16 cellular contexts compared by ENCODE assay signal in the genomic region with DNA sequence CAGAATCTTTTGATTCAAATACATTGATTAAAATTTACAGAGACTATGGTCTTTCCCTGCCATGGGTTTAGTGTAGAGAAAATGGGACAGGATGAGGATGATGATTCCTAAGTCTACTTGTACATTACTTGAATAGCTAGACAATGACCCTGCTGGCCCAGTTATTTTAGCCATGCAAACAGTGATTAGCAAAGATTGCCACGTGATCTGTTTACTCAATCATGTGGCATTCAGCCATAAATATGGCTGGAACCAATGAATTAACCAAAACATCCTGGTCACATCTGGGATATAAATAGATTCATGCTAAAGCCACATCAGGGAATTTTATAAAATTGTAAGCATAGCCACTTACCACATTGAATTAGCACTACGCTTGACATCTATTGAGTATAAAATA.
DNase-seq lines count a peak whose midpoint lies in the region; ATAC-seq and TF ChIP-seq lines count a peak whose summit lies in the region.
"Had no signal": no experiment of that assay in that cellular context is flagged by ENCODE, and none has a peak within 500 bp of the region (broad histone marks: within the 10 kb centered on the region; RNA-seq: fewer than 3 reads in every experiment).

No MANE protein-coding gene starts in this region.

- no peak overlapping the region for H3K4me3 ChIP-seq in skeletal muscle cell (ENCODE audit: low read depth, low read length)

- DNase-seq in DMS53 (lab: John Stamatoyannopoulos, UW) = peak; percentile 7
- no peak for DNase-seq in DMS53 treated with DMSO at 0.1 percent for 48 hours (lab: John Stamatoyannopoulos, UW; ENCODE audit: unreplicated experiment)
- peak; percentile 93 for DNase-seq in fibroblast of peridontal ligament (ENCODE audit: extremely low read depth)
- peak; percentile 82 for DNase-seq in skeletal muscle cell (ENCODE audit: low read depth)
- DNase-seq in mesothelial cell of epicardium (ENCODE audit: low spot score in 2 of 2, unreplicated experiment in 2 of 2) = no peak
- DNase-seq: activated CD8-positive, alpha-beta memory T cell treated with anti-CD3 and anti-CD28 coated beads, Interleukin-2, amount 50 U/mL, for 48 hours; activated naive CD4-positive, alpha-beta T cell treated with anti-CD3 and anti-CD28 coated beads, Interleukin-2, amount 50 U/mL, for 16 hours; NCI-H2227 treated with DMSO at 0.1 percent for 48 hours; stimulated activated CD4-positive, alpha-beta T cell treated with anti-CD3 and anti-CD28 coated beads, Interleukin-12 subunit alpha, Interleukin-12 subunit beta, amount 100 ng/mL, for 4 hours; substantia nigra had no signal

- no peak overlapping the region for H3K4me3 Mint-ChIP-seq in mesothelial cell of epicardium
- H3K4me3 Mint-ChIP-seq: memory B cell; T-helper 1 cell treated with Interleukin-12 subunit alpha and Interleukin-12 subunit beta and Interleukin-4 antibody, amounts not matched to agents 30 μg/mL and 1 μg/mL, for 36 hours had no signal

- peak; percentile 45 for ATAC-seq in SK-N-SH treated with all-trans-retinoic acid at 6 μM for 48 hours
- ATAC-seq in GM18858 (IDR thresholded peaks at IDR 0.05; ENCODE audit: unreplicated experiment) = no peak
- ATAC-seq in GM21717 (IDR thresholded peaks at IDR 0.05; ENCODE audit: unreplicated experiment) = no peak
- ATAC-seq: activated CD4-positive, CD25-positive, alpha-beta regulatory T cell treated with anti-CD3 and anti-CD28 coated beads, Interleukin-2, amount 50 U/mL, for 24 hours had no signal

- H3K9me3 Mint-ChIP-seq in mesothelial cell of epicardium = no peaks in the 10 kb centered on the region
- H3K9me3 Mint-ChIP-seq: T-helper 1 cell treated with Interleukin-12 subunit alpha and Interleukin-12 subunit beta and Interleukin-4 antibody, amounts not matched to agents 30 μg/mL and 1 μg/mL, for 36 hours had no signal

- TF ChIP-seq CTCF in mesothelial cell of epicardium (IDR thresholded peaks at IDR 0.05; ENCODE audit: unreplicated experiment) = no peak

- H3K36me3 Mint-ChIP-seq in mesothelial cell of epicardium = peaks cover 24% of the 10 kb centered on the region
- H3K36me3 Mint-ChIP-seq: memory B cell had no signal

- H3K27ac Mint-ChIP-seq in mesothelial cell of epicardium = no peak overlapping the region
- H3K27ac Mint-ChIP-seq: memory B cell; T-helper 1 cell treated with Interleukin-12 subunit alpha and Interleukin-12 subunit beta and Interleukin-4 antibody, amounts not matched to agents 30 μg/mL and 1 μg/mL, for 36 hours had no signal

- H3K27me3 Mint-ChIP-seq in mesothelial cell of epicardium (ENCODE audit: low read depth) = no peaks in the 10 kb centered on the region

- H3K4me1 Mint-ChIP-seq in mesothelial cell of epicardium = peaks cover 76% of the 10 kb centered on the region
- H3K4me1 Mint-ChIP-seq: memory B cell had no signal

TF ChIP-seq in SK-N-SH treated with all-trans-retinoic acid at 6 μM for 48 hours, 23 proteins besides CTCF, POLR2A, EP300 and RAD21:
- TF ChIP-seq ZFP30 (CRISPR knock-in tag; IDR thresholded peaks at IDR 0.05) = no peak
- no peak for TF ChIP-seq ZC3H10 (CRISPR knock-in tag; IDR thresholded peaks at IDR 0.05)
- no peak for TF ChIP-seq RARB (CRISPR knock-in tag; IDR thresholded peaks at IDR 0.05)
- TF ChIP-seq, protein P1, sequence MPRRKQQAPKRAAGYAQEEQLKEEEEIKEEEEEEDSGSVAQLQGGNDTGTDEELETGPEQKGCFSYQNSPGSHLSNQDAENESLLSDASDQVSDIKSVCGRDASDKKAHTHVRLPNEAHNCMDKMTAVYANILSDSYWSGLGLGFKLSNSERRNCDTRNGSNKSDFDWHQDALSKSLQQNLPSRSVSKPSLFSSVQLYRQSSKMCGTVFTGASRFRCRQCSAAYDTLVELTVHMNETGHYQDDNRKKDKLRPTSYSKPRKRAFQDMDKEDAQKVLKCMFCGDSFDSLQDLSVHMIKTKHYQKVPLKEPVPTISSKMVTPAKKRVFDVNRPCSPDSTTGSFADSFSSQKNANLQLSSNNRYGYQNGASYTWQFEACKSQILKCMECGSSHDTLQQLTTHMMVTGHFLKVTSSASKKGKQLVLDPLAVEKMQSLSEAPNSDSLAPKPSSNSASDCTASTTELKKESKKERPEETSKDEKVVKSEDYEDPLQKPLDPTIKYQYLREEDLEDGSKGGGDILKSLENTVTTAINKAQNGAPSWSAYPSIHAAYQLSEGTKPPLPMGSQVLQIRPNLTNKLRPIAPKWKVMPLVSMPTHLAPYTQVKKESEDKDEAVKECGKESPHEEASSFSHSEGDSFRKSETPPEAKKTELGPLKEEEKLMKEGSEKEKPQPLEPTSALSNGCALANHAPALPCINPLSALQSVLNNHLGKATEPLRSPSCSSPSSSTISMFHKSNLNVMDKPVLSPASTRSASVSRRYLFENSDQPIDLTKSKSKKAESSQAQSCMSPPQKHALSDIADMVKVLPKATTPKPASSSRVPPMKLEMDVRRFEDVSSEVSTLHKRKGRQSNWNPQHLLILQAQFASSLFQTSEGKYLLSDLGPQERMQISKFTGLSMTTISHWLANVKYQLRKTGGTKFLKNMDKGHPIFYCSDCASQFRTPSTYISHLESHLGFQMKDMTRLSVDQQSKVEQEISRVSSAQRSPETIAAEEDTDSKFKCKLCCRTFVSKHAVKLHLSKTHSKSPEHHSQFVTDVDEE (CRISPR knock-in tag; IDR thresholded peaks at IDR 0.05) = no peak
- TF ChIP-seq OSR1 (CRISPR knock-in tag; IDR thresholded peaks at IDR 0.05) = no peak
- TF ChIP-seq ESRRG (CRISPR knock-in tag; IDR thresholded peaks at IDR 0.05) = no peak
- TF ChIP-seq PPARA (CRISPR knock-in tag; IDR thresholded peaks at IDR 0.05; ENCODE audit: borderline replicate concordance) = no peak
- TF ChIP-seq TCF4 (CRISPR knock-in tag; IDR thresholded peaks at IDR 0.05; ENCODE audit: borderline replicate concordance) = no peak
- TF ChIP-seq ZNF8 (CRISPR knock-in tag; IDR thresholded peaks at IDR 0.05) = no peak
- TF ChIP-seq, protein P2, sequence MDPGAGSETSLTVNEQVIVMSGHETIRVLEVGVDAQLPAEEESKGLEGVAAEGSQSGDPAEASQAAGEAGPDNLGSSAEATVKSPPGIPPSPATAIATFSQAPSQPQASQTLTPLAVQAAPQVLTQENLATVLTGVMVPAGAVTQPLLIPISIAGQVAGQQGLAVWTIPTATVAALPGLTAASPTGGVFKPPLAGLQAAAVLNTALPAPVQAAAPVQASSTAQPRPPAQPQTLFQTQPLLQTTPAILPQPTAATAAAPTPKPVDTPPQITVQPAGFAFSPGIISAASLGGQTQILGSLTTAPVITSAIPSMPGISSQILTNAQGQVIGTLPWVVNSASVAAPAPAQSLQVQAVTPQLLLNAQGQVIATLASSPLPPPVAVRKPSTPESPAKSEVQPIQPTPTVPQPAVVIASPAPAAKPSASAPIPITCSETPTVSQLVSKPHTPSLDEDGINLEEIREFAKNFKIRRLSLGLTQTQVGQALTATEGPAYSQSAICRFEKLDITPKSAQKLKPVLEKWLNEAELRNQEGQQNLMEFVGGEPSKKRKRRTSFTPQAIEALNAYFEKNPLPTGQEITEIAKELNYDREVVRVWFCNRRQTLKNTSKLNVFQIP (CRISPR knock-in tag; IDR thresholded peaks at IDR 0.05; ENCODE audit: borderline replicate concordance, low read depth) = no peak
- no peak for TF ChIP-seq CREB5 (CRISPR knock-in tag; IDR thresholded peaks at IDR 0.05; ENCODE audit: low read depth)
- TF ChIP-seq BACH2 (CRISPR knock-in tag; IDR thresholded peaks at IDR 0.05; ENCODE audit: borderline replicate concordance) = no peak
- TF ChIP-seq ZFP3 (CRISPR knock-in tag; IDR thresholded peaks at IDR 0.05) = no peak
- no peak for TF ChIP-seq CSDC2 (CRISPR knock-in tag; IDR thresholded peaks at IDR 0.05)
- no peak for TF ChIP-seq PATZ1 (CRISPR knock-in tag; IDR thresholded peaks at IDR 0.05; ENCODE audit: borderline replicate concordance)
- no peak for TF ChIP-seq ISL1 (CRISPR knock-in tag; IDR thresholded peaks at IDR 0.05)
TF ChIP-seq in SK-N-SH treated with all-trans-retinoic acid at 6 μM for 48 hours: peak in this region for 0.

Comparison
In these comparisons a context has a peak if more than half of its experiments do, and no peak if none do; other contexts are left out.
1. DNase-seq: peak in DMS53 (single experiment), fibroblast of peridontal ligament (single experiment) and skeletal muscle cell (single experiment); none in DMS53 treated with DMSO at 0.1 percent for 48 hours (single experiment) and mesothelial cell of epicardium (0 of 2).